9 cellular contexts compared by ENCODE assay signal in the genomic region with DNA sequence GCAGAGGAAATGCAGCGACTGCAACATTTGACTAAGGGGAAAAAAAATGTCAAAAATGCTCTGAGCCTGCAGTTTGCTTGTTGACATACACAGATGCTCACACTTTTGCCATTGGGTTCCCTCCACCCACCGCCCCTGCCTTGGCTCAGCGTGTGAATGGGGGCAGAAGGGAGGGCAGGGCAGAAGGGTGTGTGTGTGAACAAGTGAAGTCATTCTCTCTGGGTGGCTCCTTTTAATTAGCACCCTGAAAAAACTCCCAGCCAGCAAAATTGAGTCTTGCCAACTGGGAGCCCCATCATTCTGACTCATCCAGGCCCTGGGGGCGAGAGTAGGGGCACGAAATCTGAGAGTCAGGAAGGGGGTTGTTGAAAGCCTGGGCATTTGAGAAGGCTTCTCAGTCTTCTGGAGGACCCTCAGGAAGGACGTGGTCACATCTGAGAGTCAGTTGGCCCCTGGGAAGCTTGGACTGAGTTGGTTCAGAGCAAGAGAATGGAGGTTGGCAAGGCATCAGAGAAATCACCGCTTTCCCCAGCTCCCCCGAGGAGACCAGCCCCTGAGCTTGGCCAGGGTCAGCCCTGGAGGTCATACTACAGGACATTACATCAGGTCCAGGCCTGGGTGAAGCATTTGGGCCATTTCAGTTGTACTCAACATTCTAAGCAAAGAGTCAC. TPM values are rescaled to one million over a fixed set of nuclear protein-coding genes. Genes with fewer than 3 reads are reported as not detected.
DNase-seq lines count a peak whose midpoint lies in the region; ATAC-seq, FAIRE-seq and TF ChIP-seq lines count a peak whose summit lies in the region.
"Had no signal": no experiment of that assay in that cellular context is flagged by ENCODE, and none has a peak within 500 bp of the region (broad histone marks: within the 10 kb centered on the region; RNA-seq: fewer than 3 reads in every experiment).

No MANE protein-coding gene starts in this region.

- no peaks in the 10 kb centered on the region for H3K36me3 ChIP-seq in esophagus (ENCODE audit: control insufficient read depth in 2 of 2, insufficient read depth in 2 of 2, low read length in 1 of 2)

- no peaks in the 10 kb centered on the region for H3K9me3 ChIP-seq in esophagus (ENCODE audit: control insufficient read depth in 2 of 2, insufficient read depth in 1 of 2, low read depth in 1 of 2, low read length in 1 of 2)

- no peak for FAIRE-seq in frontal cortex (lab: Jason Lieb, UNC)

- H3K4me1 ChIP-seq in esophagus (ENCODE audit: control insufficient read depth in 2 of 2, insufficient read depth in 2 of 2, low read length in 1 of 2), result peaks cover 12 to 47% of the 10 kb centered on the region in 2 donors

- peak overlapping the region; percentile 100 for H3K27ac ChIP-seq in esophagus (ENCODE audit: low read depth in 2 of 2, low read length in 1 of 2)

- DNase-seq in AG10803 (ENCODE audit: low read depth) (peak; percentile 89), NCI-H226 (peak; percentile 94), omental fat pad (ENCODE audit: low spot score) (peak; percentile 50), NCI-H2081 (lab: John Stamatoyannopoulos, UW) (no peak), frontal cortex (ENCODE audit: low spot score in 2 of 2) (no peak)
- no peak for DNase-seq in activated CD8-positive, alpha-beta memory T cell treated with anti-CD3 and anti-CD28 coated beads, Interleukin-2, amount 50 U/mL, for 48 hours
- DNase-seq in activated CD4-positive, alpha-beta T cell treated with anti-CD3 and anti-CD28 coated beads for 1 hour, result no peak

- 26 to 44% methylated on average over 8 of the region's 8 CpGs for WGBS in esophagus, 2 donors

- peak; percentile 67 for ATAC-seq in omental fat pad (ENCODE audit: low FRiP score)

- H3K4me3 ChIP-seq in AG10803 (ENCODE audit: low read length) (no peak overlapping the region), esophagus (ENCODE audit: low read depth in 1 of 2, low read length in 2 of 2) (peak overlapping the region in 1 of 2 donors; percentile 16)
- H3K4me3 ChIP-seq: GM23338 had no signal

- no peak for TF ChIP-seq CTCF in AG10803 (conservative IDR thresholded peaks at IDR 0.05; ENCODE audit: low read length)
- TF ChIP-seq CTCF in omental fat pad (IDR thresholded peaks at IDR 0.05), result no peak

- H3K27me3 ChIP-seq in esophagus (ENCODE audit: control insufficient read depth in 1 of 2, insufficient read depth in 2 of 2, low read length in 2 of 2), result no peaks in the 10 kb centered on the region

RNA-seq across cellular contexts. Expression of a gene that starts 22.6 kb away (rescaled TPM):
- polyA plus RNA-seq in esophagus, result 1,000 to 10,000 TPM in 1 of 2 donors, 100 to 1,000 TPM in 1; 633 to 1,998 TPM
- 1 to 10 TPM in 1 of 4 donors, not detected in 3; 1.9 TPM for total RNA-seq in omental fat pad
- total RNA-seq in frontal cortex, result not detected
- total RNA-seq: GM23338 had no signal
- polyA plus RNA-seq: GM23338 had no signal

RNA-seq across cellular contexts. Expression of a gene that starts 33.5 kb away (rescaled TPM):
- polyA plus RNA-seq in esophagus, result 100 to 1,000 TPM in 1 of 2 donors, 10 to 100 TPM in 1; 38.7 to 105 TPM
- total RNA-seq in omental fat pad (1,000 to 10,000 TPM in 1 of 4 donors, 100 to 1,000 TPM in 2, 10 to 100 TPM in 1; 92.8 to 1,088 (median 251) TPM), frontal cortex (not detected)

RNA-seq across cellular contexts. Expression of a gene that starts 37.3 kb away (rescaled TPM):
- 1 to 10 TPM in 1 of 2 donors, under 1 TPM in 1; 0.75 to 1.8 TPM for polyA plus RNA-seq in esophagus
- total RNA-seq in omental fat pad (1 to 10 TPM in 2 of 4 donors, under 1 TPM in 1, not detected in 1; 0.46 to 2.8 (median 1.7) TPM), frontal cortex (not detected)
- polyA plus RNA-seq: GM23338 had no signal

RNA-seq across cellular contexts. Expression of a gene that starts 57.5 kb away (rescaled TPM):
- over 10,000 TPM in 1 of 2 donors, 1,000 to 10,000 TPM in 1; 8,130 to 17,509 TPM for polyA plus RNA-seq in esophagus
- not detected for total RNA-seq in omental fat pad
- not detected for total RNA-seq in frontal cortex
- total RNA-seq: GM23338 had no signal
- polyA plus RNA-seq: GM23338 had no signal

Comparison
In these comparisons a context has a peak if more than half of its experiments do, and no peak if none do; other contexts are left out.
1. DNase-seq: peak in AG10803 (single experiment), NCI-H226 (single experiment) and omental fat pad (single experiment); none in activated CD8-positive, alpha-beta memory T cell treated with anti-CD3 and anti-CD28 coated beads, Interleukin-2, amount 50 U/mL, for 48 hours (single experiment), NCI-H2081 (0 of 2), activated CD4-positive, alpha-beta T cell treated with anti-CD3 and anti-CD28 coated beads for 1 hour (single experiment) and frontal cortex (0 of 2).
2. RNA of a gene that starts 33.5 kb away (total RNA-seq): 92.8 to 1,088 TPM in omental fat pad; not detected in frontal cortex (single experiment); every median in the first group is over 10 times any median in the second.